Comparison of ENCODE assay signal across 13 cellular contexts in genomic region chr3:170999737-171000242, GRCh38. TPM values are rescaled to one million over a fixed set of nuclear protein-coding genes. Genes with fewer than 3 reads are reported as not detected.
DNase-seq lines count a peak whose midpoint lies in the region; FAIRE-seq and TF ChIP-seq lines count a peak whose summit lies in the region.
"Had no signal": no experiment of that assay in that cellular context is flagged by ENCODE, and none has a peak within 500 bp of the region (broad histone marks: within the 10 kb centered on the region; RNA-seq: fewer than 3 reads in every experiment).

No MANE protein-coding gene starts in this region.

- no peak overlapping the region for H4K91ac ChIP-seq in trophoblast cell (ENCODE audit: low read depth, low read length)

- no peak overlapping the region for H3K23ac ChIP-seq in trophoblast cell (ENCODE audit: low read length)

- no peak overlapping the region for H2BK5ac ChIP-seq in trophoblast cell (ENCODE audit: low read depth, low read length, poor library complexity)

- H2BK120ac ChIP-seq in trophoblast cell (ENCODE audit: insufficient read depth, low read length, poor library complexity) = no peak overlapping the region

- H3K9me3 Mint-ChIP-seq in immature natural killer cell (no peaks in the 10 kb centered on the region), endodermal cell (no peaks in the 10 kb centered on the region)
- H3K9me3 Mint-ChIP-seq: natural killer cell treated with Interleukin-12 subunit alpha and Interleukin-12 subunit beta and Interleukin-15 and Interleukin-18, amount 100 ng/mL, for 72 hours had no signal

- H3K27ac Mint-ChIP-seq in immature natural killer cell (peak overlapping the region in 2 of 6 donors; percentile 4 to 87), endodermal cell (no peak overlapping the region)
- H3K27ac Mint-ChIP-seq: natural killer cell treated with Interleukin-12 subunit alpha and Interleukin-12 subunit beta and Interleukin-15 and Interleukin-18, amount 100 ng/mL, for 72 hours had no signal

- no peak overlapping the region for H2BK12ac ChIP-seq in trophoblast cell (ENCODE audit: low read length)

- peak; percentile 97 for FAIRE-seq in RCC 7860 (lab: Jason Lieb, UNC)

- H3K9ac ChIP-seq in trophoblast cell (ENCODE audit: low read length) (no peak overlapping the region), endodermal cell (ENCODE audit: extremely low read depth, low read length, poor library complexity, severe bottlenecking) (no peak overlapping the region)

- H3K36me3 Mint-ChIP-seq in immature natural killer cell (no peaks in the 10 kb centered on the region), endodermal cell (ENCODE audit: low read depth) (no peaks in the 10 kb centered on the region)
- H3K36me3 Mint-ChIP-seq: natural killer cell treated with Interleukin-12 subunit alpha and Interleukin-12 subunit beta and Interleukin-15 and Interleukin-18, amount 100 ng/mL, for 72 hours had no signal

- H4K8ac ChIP-seq in trophoblast cell (ENCODE audit: low read depth, low read length) = no peak overlapping the region

- H3K14ac ChIP-seq in trophoblast cell (ENCODE audit: low read length) = no peak overlapping the region

- no peak overlapping the region for H3K4ac ChIP-seq in trophoblast cell (ENCODE audit: low read depth, low read length)

- DNase-seq in GM03348 (ENCODE audit: low spot score) = peak; percentile 31
- peak; percentile 76 for DNase-seq in RCC 7860 (ENCODE audit: low spot score)
- DNase-seq in fibroblast of gingiva (ENCODE audit: low read depth) = peak; percentile 30
- DNase-seq in trophoblast cell = peak; percentile 65 to 75
- no peak for DNase-seq in NCI-H1694 (lab: John Stamatoyannopoulos, UW)
- no peak for DNase-seq in immature natural killer cell
- no peak for DNase-seq in endodermal cell
- DNase-seq in DMS79 (lab: John Stamatoyannopoulos, UW) = no peak
- DNase-seq: NCI-H1092 treated with DMSO at 0.1 percent for 48 hours, upper lobe of left lung had no signal

- no CpG with 5 or more reads among the region's 2 CpGs for WGBS in trophoblast cell (ENCODE audit: extremely low coverage, insufficient coverage, insufficient read length)
- WGBS in endodermal cell (ENCODE audit: insufficient coverage in 1 of 2, insufficient read length in 1 of 2), 2 experiments = 90 to 92% methylated on average over 2 of the region's 2 CpGs

- H2AFZ ChIP-seq in trophoblast cell (ENCODE audit: insufficient read depth, low read length, poor library complexity) = no peak overlapping the region

- no peak overlapping the region for H3K4me3 ChIP-seq in trophoblast cell (ENCODE audit: low read depth, low read length)
- H3K4me3 ChIP-seq in endodermal cell (ENCODE audit: low read length) = no peak overlapping the region
- H3K4me3 ChIP-seq: SJSA1, upper lobe of left lung had no signal

- no peaks in the 10 kb centered on the region for H3K79me1 ChIP-seq in trophoblast cell (ENCODE audit: low read length)

- no peak overlapping the region for H3K4me3 Mint-ChIP-seq in immature natural killer cell
- no peak overlapping the region for H3K4me3 Mint-ChIP-seq in endodermal cell
- H3K4me3 Mint-ChIP-seq: natural killer cell treated with Interleukin-12 subunit alpha and Interleukin-12 subunit beta and Interleukin-15 and Interleukin-18, amount 100 ng/mL, for 72 hours had no signal

- no peak for TF ChIP-seq CTCF in endodermal cell (conservative IDR thresholded peaks at IDR 0.05)

- H3K27ac ChIP-seq in trophoblast cell (ENCODE audit: low read depth, low read length) (no peak overlapping the region), endodermal cell (ENCODE audit: low read depth, low read length) (no peak overlapping the region)
- H3K27ac ChIP-seq: SJSA1, upper lobe of left lung had no signal

- H3K18ac ChIP-seq in trophoblast cell (ENCODE audit: low read length) = no peak overlapping the region

- no peaks in the 10 kb centered on the region for H3K79me2 ChIP-seq in trophoblast cell (ENCODE audit: control insufficient read depth, insufficient read depth, low read length, poor library complexity)

- no peak overlapping the region for H4K12ac ChIP-seq in trophoblast cell (ENCODE audit: low read depth, low read length)

- H3K27me3 ChIP-seq in trophoblast cell (ENCODE audit: insufficient read depth, low read length) = no peaks in the 10 kb centered on the region
- H3K27me3 ChIP-seq in endodermal cell (ENCODE audit: control insufficient read depth, insufficient read depth, low read length, poor library complexity, severe bottlenecking) = no peaks in the 10 kb centered on the region
- H3K27me3 ChIP-seq: SJSA1, upper lobe of left lung had no signal

- peaks cover 5 to 6% of the 10 kb centered on the region in 2 experiments for H3K4me1 ChIP-seq in trophoblast cell (ENCODE audit: control insufficient read depth in 1 of 2, insufficient read depth in 2 of 2, low read length in 2 of 2)
- peaks cover 17% of the 10 kb centered on the region for H3K4me1 ChIP-seq in endodermal cell (ENCODE audit: control insufficient read depth, insufficient read depth, low read length)

- H3K9me3 ChIP-seq in trophoblast cell (ENCODE audit: insufficient read depth, low read depth, low read length) = no peaks in the 10 kb centered on the region
- no peaks in the 10 kb centered on the region for H3K9me3 ChIP-seq in endodermal cell (ENCODE audit: control insufficient read depth, low read length)
- H3K9me3 ChIP-seq: SJSA1, upper lobe of left lung had no signal

- no peak overlapping the region for H2AK5ac ChIP-seq in trophoblast cell (ENCODE audit: low read length)

- H3K4me2 ChIP-seq in trophoblast cell (ENCODE audit: low read length) = no peak overlapping the region

- H3K36me3 ChIP-seq in trophoblast cell (ENCODE audit: control insufficient read depth in 1 of 2, insufficient read depth in 2 of 2, low read length in 2 of 2) = no peaks in the 10 kb centered on the region
- H3K36me3 ChIP-seq in endodermal cell (ENCODE audit: control insufficient read depth, insufficient read depth, low read length) = no peaks in the 10 kb centered on the region
- H3K36me3 ChIP-seq: SJSA1, upper lobe of left lung had no signal

- H3K27me3 Mint-ChIP-seq in immature natural killer cell (ENCODE audit: low read depth in 3 of 3) = peaks cover 0 to 2% (median 0%) of the 10 kb centered on the region in 3 donors
- peaks cover 2% of the 10 kb centered on the region for H3K27me3 Mint-ChIP-seq in endodermal cell (ENCODE audit: insufficient read depth)
- H3K27me3 Mint-ChIP-seq: natural killer cell treated with Interleukin-12 subunit alpha and Interleukin-12 subunit beta and Interleukin-15 and Interleukin-18, amount 100 ng/mL, for 72 hours had no signal

- peaks cover 9 to 14% of the 10 kb centered on the region in 2 donors for H3K4me1 Mint-ChIP-seq in immature natural killer cell
- peaks cover 25% of the 10 kb centered on the region for H3K4me1 Mint-ChIP-seq in endodermal cell

RNA-seq across cellular contexts. Expression of gene SLC2A2, which starts 26.7 kb away (rescaled TPM):
- polyA plus RNA-seq in trophoblast cell (2013) = not detected in 2 replicates
- polyA plus RNA-seq in immature natural killer cell = not detected
- total RNA-seq in endodermal cell = under 1 TPM; 0.24 to 0.51 TPM
- not detected for polyA plus RNA-seq in endodermal cell (2013, experiment 1 of 2)
- not detected for polyA plus RNA-seq in endodermal cell (2013, experiment 2 of 2)
- total RNA-seq: activated CD8-positive, alpha-beta memory T cell treated with anti-CD3 and anti-CD28 coated beads for 36 hours; natural killer cell treated with Interleukin-12 subunit alpha and Interleukin-12 subunit beta and Interleukin-15 and Interleukin-18, amount 100 ng/mL, for 72 hours; SJSA1 had no signal

Comparison
In these comparisons a context has a peak if more than half of its experiments do, and no peak if none do; other contexts are left out.
1. DNase-seq: peak in GM03348 (single experiment), RCC 7860 (single experiment), fibroblast of gingiva (single experiment) and trophoblast cell (2 of 2); none in NCI-H1694 (single experiment), immature natural killer cell (0 of 3), endodermal cell (single experiment) and DMS79 (single experiment).